ENCODE assay signal across 19 cellular contexts in the genomic region with DNA sequence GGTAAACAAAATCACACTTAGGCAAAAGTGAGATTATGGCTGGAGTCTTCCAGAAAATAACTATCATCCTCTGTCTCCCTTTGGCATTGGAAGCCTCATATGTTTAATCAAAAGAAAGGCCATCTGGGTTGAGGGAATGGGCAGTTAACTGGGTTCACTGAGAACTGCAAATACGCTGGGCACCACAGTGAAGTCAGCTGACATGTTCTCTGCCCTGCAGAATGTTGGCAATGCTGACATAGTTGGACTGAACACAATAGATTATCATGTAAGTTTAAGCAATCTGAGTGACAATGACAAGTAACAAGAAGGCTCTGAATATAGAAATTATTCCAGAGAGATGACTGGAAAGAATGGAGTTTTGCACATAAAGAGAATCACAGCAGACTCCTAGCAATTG.
"Had no signal": no experiment of that assay in that cellular context is flagged by ENCODE, and none has a peak within 500 bp of the region (broad histone marks: within the 10 kb centered on the region; RNA-seq: fewer than 3 reads in every experiment).

No MANE protein-coding gene starts in this region.

- DNase-seq: activated B cell treated with CpG ODN at 0.5 μM for 24 hours; activated CD4-positive, alpha-beta T cell treated with anti-CD3 and anti-CD28 coated beads for 48 hours; activated CD8-positive, alpha-beta T cell treated with anti-CD3 and anti-CD28 coated beads for 36 hours; activated effector memory CD4-positive, alpha-beta T cell treated with anti-CD3 and anti-CD28 coated beads, Interleukin-2, amount 50 U/mL, for 16 hours; activated T-cell treated with anti-CD3 and anti-CD28 coated beads, Interleukin-2, amount 50 U/mL, for 4 hours; body of pancreas; dermis blood vessel endothelial cell; endodermal cell; erythroblast; kidney glomerular epithelial cell; naive B cell; retina; stimulated activated CD4-positive, alpha-beta T cell treated with anti-CD3 and anti-CD28 coated beads, Interleukin-4, amount 100 ng/mL, for 24 hours; stimulated activated naive CD4-positive, alpha-beta T cell; upper lobe of left lung had no signal

- H3K9me3 ChIP-seq: body of pancreas, suprapubic skin, upper lobe of left lung had no signal

- H3K4me3 ChIP-seq: body of pancreas, lung, skin epidermis, suprapubic skin, upper lobe of left lung had no signal

- H3K4me1 ChIP-seq: body of pancreas, parathyroid adenoma, suprapubic skin, upper lobe of left lung had no signal

- H3K27ac ChIP-seq: body of pancreas, parathyroid adenoma, skin epidermis, suprapubic skin, upper lobe of left lung had no signal

- H3K27me3 ChIP-seq: body of pancreas, suprapubic skin, upper lobe of left lung had no signal

- H3K36me3 ChIP-seq: suprapubic skin, upper lobe of left lung had no signal

- ATAC-seq: activated CD8-positive, alpha-beta T cell treated with anti-CD3 and anti-CD28 coated beads for 36 hours; activated T-cell treated with anti-CD3 and anti-CD28 coated beads, Interleukin-2, amount 50 U/mL, for 4 hours; body of pancreas had no signal

- H3K79me2 ChIP-seq: parathyroid adenoma had no signal

- H2AFZ ChIP-seq: parathyroid adenoma had no signal

- H3K9ac ChIP-seq: parathyroid adenoma had no signal
